Comparison of ENCODE assay signal across 19 cellular contexts in genomic region chr1:245812278-245812677, GRCh38.
A peak's percentile ranks its signal among the peaks of the same experiment; 100 is the strongest.
DNase-seq lines count a peak whose midpoint lies in the region; ATAC-seq, FAIRE-seq and TF ChIP-seq lines count a peak whose summit lies in the region.
"Had no signal": no experiment of that assay in that cellular context is flagged by ENCODE, and none has a peak within 500 bp of the region (broad histone marks: within the 10 kb centered on the region; RNA-seq: fewer than 3 reads in every experiment).

No MANE protein-coding gene starts in this region.

- no peak overlapping the region for H2BK20ac ChIP-seq in H1 (ENCODE audit: low read length)

- TF ChIP-seq CTCF in DOHH2 (IDR thresholded peaks at IDR 0.05; ENCODE audit: low read depth, low read length, poor library complexity, severe bottlenecking) (no peak), H1 (IDR thresholded peaks at IDR 0.05; ENCODE audit: control extremely low read depth in 1 of 3, insufficient read depth in 1 of 3, low read depth in 1 of 3, low read length in 3 of 3) (no peak), type B pancreatic cell (conservative IDR thresholded peaks at IDR 0.05) (no peak)

- H3K4me3 Mint-ChIP-seq in naive B cell (peak overlapping the region in 1 of 8 donors; percentile 20), type B pancreatic cell (no peak overlapping the region)
- H3K4me3 Mint-ChIP-seq: CD4-positive, CD25-positive, alpha-beta regulatory T cell had no signal

- CTCF ChIA-PET in H1 (lab: Charles Lee; ENCODE audit: partially characterized antibody), result interaction anchor here (2.2 to 4.8 kb wide), 2 partner anchors 13 to 15 kb away, joined by 5 to 23 read pairs; no protein-coding TSS in a partner anchor

- H4K5ac ChIP-seq in H1 (ENCODE audit: insufficient read length, low read depth, low read length), result no peak overlapping the region

- H4K20me1 ChIP-seq in DOHH2 (ENCODE audit: control insufficient read depth, insufficient read depth, low read depth, low read length) (no peaks in the 10 kb centered on the region), H1 (replicated peaks in 1 of 2; ENCODE audit: control insufficient read depth in 1 of 2, insufficient read depth in 2 of 2, low read length in 2 of 2) (no peaks in the 10 kb centered on the region)
- H4K20me1 ChIP-seq: BLaER1 treated with 17β-estradiol and CSF1 and Interleukin-3, amounts not matched to agents 10 nM and 100 nM had no signal

- H3K9me2 ChIP-seq in DOHH2 (replicated peaks; ENCODE audit: control insufficient read depth, low read length), result no peaks in the 10 kb centered on the region

- H3K4me1 ChIP-seq in DOHH2 (ENCODE audit: control insufficient read depth, low read length), result peaks cover 54% of the 10 kb centered on the region
- H3K4me1 ChIP-seq in H1 (replicated peaks in 1 of 4; ENCODE audit: control insufficient read depth in 3 of 4, insufficient read depth in 4 of 4, low read length in 3 of 4), result peaks cover 0 to 7% (median 3%) of the 10 kb centered on the region in 4 experiments; a peak in 4 of 7 replicates
- H3K4me1 ChIP-seq: HAP-1 had no signal

- no peak for ATAC-seq in naive B cell (ENCODE audit: low read depth in 2 of 2)

- intact Hi-C loops in posterior vena cava (cut with DNase I), result no loop called here

- peaks cover 11% of the 10 kb centered on the region for H3F3A ChIP-seq in DOHH2 (ENCODE audit: control insufficient read depth, insufficient read depth)

- peaks cover 0 to 3% of the 10 kb centered on the region in 2 donors for H3K36me3 Mint-ChIP-seq in naive B cell
- H3K36me3 Mint-ChIP-seq in type B pancreatic cell, result no peaks in the 10 kb centered on the region

- no peak overlapping the region for H3K27ac ChIP-seq in DOHH2 (ENCODE audit: low read depth, low read length)
- H3K27ac ChIP-seq in H1 (ENCODE audit: low read depth, low read length), result no peak overlapping the region
- no peak overlapping the region for H3K27ac ChIP-seq in caudate nucleus (ENCODE audit: low read depth, low read length)
- H3K27ac ChIP-seq: BLaER1 treated with 17β-estradiol and CSF1 and Interleukin-3, amounts not matched to agents 10 nM and 100 nM had no signal

- H3K27me3 ChIP-seq in DOHH2 (ENCODE audit: control insufficient read depth, low read length) (no peaks in the 10 kb centered on the region), H1 (replicated peaks in 1 of 4; ENCODE audit: control insufficient read depth in 3 of 4, extremely low read depth in 1 of 4, insufficient read depth in 3 of 4, low read length in 3 of 4) (no peaks in the 10 kb centered on the region)
- H3K27me3 ChIP-seq: BLaER1 treated with 17β-estradiol and CSF1 and Interleukin-3, amounts not matched to agents 10 nM and 100 nM had no signal

- H2BK5ac ChIP-seq in H1 (ENCODE audit: low read depth, low read length), result no peak overlapping the region

- no peaks in the 10 kb centered on the region for H3K79me2 ChIP-seq in DOHH2 (ENCODE audit: control insufficient read depth, low read length)
- H3K79me2 ChIP-seq in H1 (ENCODE audit: control insufficient read depth in 1 of 2, insufficient read depth in 2 of 2, low read length in 2 of 2), result no peaks in the 10 kb centered on the region

- H4K8ac ChIP-seq in H1 (ENCODE audit: extremely low read depth, insufficient read depth, low read length), result peak overlapping the region; percentile 47; the same call in 1 of the 2 replicates

- TF ChIP-seq EP300 in H1 (IDR thresholded peaks at IDR 0.05; ENCODE audit: borderline replicate concordance in 1 of 2, low read depth in 2 of 2, low read length in 2 of 2), result no peak

- H3K56ac ChIP-seq in H1 (replicated peaks; ENCODE audit: insufficient read length, low read depth, low read length), result no peak overlapping the region

- no peak overlapping the region for H3K14ac ChIP-seq in H1 (ENCODE audit: insufficient read length)

- H3K27me3 Mint-ChIP-seq in naive B cell (no peaks in the 10 kb centered on the region), type B pancreatic cell (no peaks in the 10 kb centered on the region)
- H3K27me3 Mint-ChIP-seq: CD4-positive, CD25-positive, alpha-beta regulatory T cell had no signal

- H3K79me1 ChIP-seq in H1 (ENCODE audit: low read depth, low read length), result no peaks in the 10 kb centered on the region

- H3K36me3 ChIP-seq in DOHH2 (ENCODE audit: control insufficient read depth, low read length), result no peaks in the 10 kb centered on the region
- H3K36me3 ChIP-seq in H1 (ENCODE audit: control insufficient read depth in 2 of 4, insufficient read depth in 4 of 4, low read length in 3 of 4), result no peaks in the 10 kb centered on the region
- H3K36me3 ChIP-seq: BLaER1 treated with 17β-estradiol and CSF1 and Interleukin-3, amounts not matched to agents 10 nM and 100 nM; HAP-1 had no signal

- H3K9me3 ChIP-seq in DOHH2 (ENCODE audit: control insufficient read depth, insufficient read depth, low read length) (no peaks in the 10 kb centered on the region), H1 (ENCODE audit: insufficient read depth in 2 of 2, low read depth in 1 of 2, low read length in 1 of 2) (no peaks in the 10 kb centered on the region)
- H3K9me3 ChIP-seq: HAP-1 had no signal

- no peak overlapping the region for H4K91ac ChIP-seq in H1 (replicated peaks; ENCODE audit: insufficient read length, low read length)

- no peak overlapping the region for H3K9ac ChIP-seq in H1 (replicated peaks in 1 of 4; ENCODE audit: extremely low read depth in 1 of 4, low read depth in 3 of 4, low read length in 3 of 4)
- H3K9ac ChIP-seq: BLaER1 treated with 17β-estradiol and CSF1 and Interleukin-3, amounts not matched to agents 10 nM and 100 nM had no signal

- no peak overlapping the region for H2BK12ac ChIP-seq in H1 (ENCODE audit: low read depth, low read length)

- WGBS in H1 (ENCODE audit: extremely low coverage in 1 of 2, insufficient coverage in 1 of 2, insufficient read length in 1 of 2, insufficient replicate concordance in 2 of 2, low coverage in 1 of 2, low lambda C conversion rate in 2 of 2, missing lambda C conversion rate in 1 of 2), 2 experiments, result 75% methylated on average over 6 of the region's 6 CpGs; no CpG with 5 or more reads in 1 of the 2 experiments

- no peak overlapping the region for H3K18ac ChIP-seq in H1 (ENCODE audit: extremely low read depth, low read length)

- no peaks in the 10 kb centered on the region for H3K9me3 Mint-ChIP-seq in naive B cell
- H3K9me3 Mint-ChIP-seq in type B pancreatic cell, result no peaks in the 10 kb centered on the region
- H3K9me3 Mint-ChIP-seq: CD4-positive, CD25-positive, alpha-beta regulatory T cell had no signal

- POLR2A ChIA-PET in H1 (lab: Charles Lee; ENCODE audit: partially characterized antibody), result no interaction called here

- no peak overlapping the region for H2AFZ ChIP-seq in H1 (ENCODE audit: low read length)

- peaks cover 31 to 53% (median 35%) of the 10 kb centered on the region in 3 donors for H3K4me1 Mint-ChIP-seq in naive B cell
- H3K4me1 Mint-ChIP-seq in type B pancreatic cell (ENCODE audit: unreplicated experiment), result peaks cover 27% of the 10 kb centered on the region

- no peak for TF ChIP-seq POLR2A in H1 (IDR thresholded peaks at IDR 0.05; ENCODE audit: control extremely low read depth in 1 of 2, low read depth in 2 of 2, low read length in 2 of 2)

- no peak for TF ChIP-seq RAD21 in H1 (IDR thresholded peaks at IDR 0.05 in 1 of 2, conservative IDR thresholded peaks at IDR 0.05 in 1 of 2; ENCODE audit: low read depth in 2 of 2, low read length in 2 of 2)

- H2BK120ac ChIP-seq in H1 (replicated peaks; ENCODE audit: low read depth, low read length), result no peak overlapping the region

- H3K4me3 ChIP-seq in DOHH2 (ENCODE audit: low read length) (no peak overlapping the region), H1 (ENCODE audit: extremely low read depth in 1 of 4, insufficient read depth in 2 of 4, low read depth in 3 of 4, low read length in 4 of 4) (no peak overlapping the region)
- H3K4me3 ChIP-seq: BLaER1 treated with 17β-estradiol and CSF1 and Interleukin-3, amounts not matched to agents 10 nM and 100 nM; HAP-1 had no signal

- no peak for FAIRE-seq in H1 (lab: Jason Lieb, UNC)
- FAIRE-seq: GM12892, GM19239 had no signal

- DNase-seq in H1 (ENCODE audit: low read depth in 1 of 2, low spot score in 2 of 2) (peak in 1 of 2 experiments; percentile 14), naive B cell (no peak), type B pancreatic cell (ENCODE audit: extremely low spot score, unreplicated experiment) (peak; percentile 24), caudate nucleus (lab: John Stamatoyannopoulos, UW) (no peak), posterior vena cava (ENCODE audit: low spot score) (no peak), NCI-H69 (lab: John Stamatoyannopoulos, UW) (no peak)
- DNase-seq: 8988T; AML-193; Calu3; CD4-positive, CD25-positive, alpha-beta regulatory T cell; DMS 273 treated with DMSO at 0.1 percent for 48 hours; DMS79 treated with DMSO at 0.1 percent for 48 hours; GDM1; GOT3 had no signal

- H3K23ac ChIP-seq in H1 (ENCODE audit: insufficient read length), result no peak overlapping the region

- H3K4me2 ChIP-seq in DOHH2 (ENCODE audit: low read length), result peak overlapping the region; percentile 89
- H3K4me2 ChIP-seq in H1 (ENCODE audit: insufficient read depth in 1 of 2, low read depth in 2 of 2, low read length in 2 of 2), result no peak overlapping the region
- H3K4me2 ChIP-seq: BLaER1 treated with 17β-estradiol and CSF1 and Interleukin-3, amounts not matched to agents 10 nM and 100 nM had no signal

- peaks cover 2% of the 10 kb centered on the region; the same call in 1 of the 2 replicates for H3K23me2 ChIP-seq in H1 (ENCODE audit: low read depth, low read length)

- H3K4ac ChIP-seq in H1 (replicated peaks; ENCODE audit: insufficient read length, low read depth, low read length), result no peak overlapping the region

- no peak overlapping the region for H2BK15ac ChIP-seq in H1 (ENCODE audit: low read length)

- H3K27ac Mint-ChIP-seq in naive B cell, result peak overlapping the region in 4 of 6 donors; percentile 27 to 81 (median 65)
- no peak overlapping the region for H3K27ac Mint-ChIP-seq in type B pancreatic cell
- H3K27ac Mint-ChIP-seq: CD4-positive, CD25-positive, alpha-beta regulatory T cell had no signal

- H2AK5ac ChIP-seq in H1 (ENCODE audit: low read depth, low read length), result no peak overlapping the region

TF ChIP-seq in H1, 55 proteins besides CTCF, POLR2A, EP300 and RAD21 (continues in another document):
- TF ChIP-seq RBBP5 (IDR thresholded peaks at IDR 0.05; ENCODE audit: borderline replicate concordance, low read depth, low read length), result no peak
- TF ChIP-seq CHD1 (IDR thresholded peaks at IDR 0.05; ENCODE audit: low read depth, low read length), result no peak
- no peak for TF ChIP-seq BACH1 (IDR thresholded peaks at IDR 0.05; ENCODE audit: low read length)
- TF ChIP-seq USF2 (IDR thresholded peaks at IDR 0.05; ENCODE audit: low read length), result no peak
- no peak for TF ChIP-seq TCF12 (IDR thresholded peaks at IDR 0.05; ENCODE audit: low read depth, low read length)
- TF ChIP-seq GABPA (IDR thresholded peaks at IDR 0.05; ENCODE audit: borderline replicate concordance, insufficient read depth, low read length), result no peak
